1 cellular context compared by ENCODE assay signal in genomic region chr9:132973166-132973565, GRCh38.
TF ChIP-seq lines count a peak whose summit lies in the region.

No MANE protein-coding gene starts in this region.

TF ChIP-seq in HepG2, 621 proteins besides CTCF, POLR2A, EP300 and RAD21:
- TF ChIP-seq FOXM1 (CRISPR knock-in tag; IDR thresholded peaks at IDR 0.05), result no peak
- 0 out of 2 replicates have a peak, but pooled peaks have one; percentile 6 for TF ChIP-seq ZNF687 (CRISPR knock-in tag; IDR thresholded peaks at IDR 0.05)
- no peak for TF ChIP-seq ZNF512 (CRISPR knock-in tag; IDR thresholded peaks at IDR 0.05)
TF ChIP-seq in HepG2: peak in this region for 1.
